In genomic region chr4:174928575-174929253, GRCh38 we compare ENCODE assay signal across 20 cellular contexts. TPM values are rescaled to one million over a fixed set of nuclear protein-coding genes. Genes with fewer than 3 reads are reported as not detected.
DNase-seq lines count a peak whose midpoint lies in the region; ATAC-seq lines count a peak whose summit lies in the region.
"Had no signal": no experiment of that assay in that cellular context is flagged by ENCODE, and none has a peak within 500 bp of the region (broad histone marks: within the 10 kb centered on the region; RNA-seq: fewer than 3 reads in every experiment).

No MANE protein-coding gene starts in this region.

- H3K27ac Mint-ChIP-seq in IgD-negative memory B cell, result peak overlapping the region; percentile 76 to 99 (median 93)
- H3K27ac Mint-ChIP-seq in stimulated activated memory B cell treated with anti-CD40 and anti-IgM and Interleukin-4, amounts not matched to agents 10 μg/mL and 1 μg/mL and 100 μg/mL, for 72 hours, result peak overlapping the region; percentile 85
- H3K27ac Mint-ChIP-seq: CD4-positive, alpha-beta memory T cell; stimulated activated effector memory CD8-positive, alpha-beta T cell treated with anti-CD3 and anti-CD28 coated beads, Interleukin-12 subunit alpha, Interleukin-12 subunit beta, amount 100 ng/mL, for 72 hours had no signal

- no peaks in the 10 kb centered on the region for H3K36me3 Mint-ChIP-seq in IgD-negative memory B cell
- no peaks in the 10 kb centered on the region for H3K36me3 Mint-ChIP-seq in stimulated activated memory B cell treated with anti-CD40 and anti-IgM and Interleukin-4, amounts not matched to agents 10 μg/mL and 1 μg/mL and 100 μg/mL, for 72 hours
- H3K36me3 Mint-ChIP-seq: CD4-positive, alpha-beta memory T cell; stimulated activated effector memory CD8-positive, alpha-beta T cell treated with anti-CD3 and anti-CD28 coated beads, Interleukin-12 subunit alpha, Interleukin-12 subunit beta, amount 100 ng/mL, for 72 hours had no signal

- H3K4me3 Mint-ChIP-seq in IgD-negative memory B cell, result peak overlapping the region in 2 of 4 donors; percentile 74 to 84
- peak overlapping the region; percentile 34 for H3K4me3 Mint-ChIP-seq in stimulated activated memory B cell treated with anti-CD40 and anti-IgM and Interleukin-4, amounts not matched to agents 10 μg/mL and 1 μg/mL and 100 μg/mL, for 72 hours
- H3K4me3 Mint-ChIP-seq: CD4-positive, alpha-beta memory T cell; stimulated activated effector memory CD8-positive, alpha-beta T cell treated with anti-CD3 and anti-CD28 coated beads, Interleukin-12 subunit alpha, Interleukin-12 subunit beta, amount 100 ng/mL, for 72 hours had no signal

- peak; percentile 14 for ATAC-seq in GM19035 (IDR thresholded peaks at IDR 0.05; ENCODE audit: unreplicated experiment)
- peak; percentile 34 for ATAC-seq in HG02623 (IDR thresholded peaks at IDR 0.05; ENCODE audit: unreplicated experiment)
- peak; percentile 65 for ATAC-seq in stimulated activated memory B cell treated with anti-CD40 and anti-IgM and Interleukin-4, amounts not matched to agents 10 μg/mL and 1 μg/mL and 100 μg/mL, for 72 hours
- no peak for ATAC-seq in GM18519 (IDR thresholded peaks at IDR 0.05; ENCODE audit: low FRiP score, unreplicated experiment)

- H3K9me3 Mint-ChIP-seq in IgD-negative memory B cell, result peaks cover 0 to 3% (median 2%) of the 10 kb centered on the region in 3 donors
- H3K9me3 Mint-ChIP-seq in stimulated activated memory B cell treated with anti-CD40 and anti-IgM and Interleukin-4, amounts not matched to agents 10 μg/mL and 1 μg/mL and 100 μg/mL, for 72 hours, result peaks cover 2% of the 10 kb centered on the region
- H3K9me3 Mint-ChIP-seq: stimulated activated effector memory CD8-positive, alpha-beta T cell treated with anti-CD3 and anti-CD28 coated beads, Interleukin-12 subunit alpha, Interleukin-12 subunit beta, amount 100 ng/mL, for 72 hours had no signal

- no peak for DNase-seq in activated CD4-positive, CD25-positive, alpha-beta regulatory T cell (lab: John Stamatoyannopoulos, UW)
- no peak for DNase-seq in H4 (ENCODE audit: low spot score)
- no peak for DNase-seq in SW 1271 (lab: John Stamatoyannopoulos, UW)
- DNase-seq: activated CD4-positive, alpha-beta T cell treated with anti-CD3 and anti-CD28 coated beads, Interleukin-2, amount 50 U/mL, for 48 hours; amygdala; colonic mucosa; NCI-H748 treated with DMSO at 0.1 percent for 48 hours; SIG-M5; sigmoid colon; T1000 had no signal

- no peaks in the 10 kb centered on the region for H3K27me3 Mint-ChIP-seq in IgD-negative memory B cell
- H3K27me3 Mint-ChIP-seq in stimulated activated memory B cell treated with anti-CD40 and anti-IgM and Interleukin-4, amounts not matched to agents 10 μg/mL and 1 μg/mL and 100 μg/mL, for 72 hours, result no peaks in the 10 kb centered on the region
- H3K27me3 Mint-ChIP-seq: CD4-positive, alpha-beta memory T cell had no signal

- H3K4me1 Mint-ChIP-seq in IgD-negative memory B cell, result peaks cover 34 to 67% (median 38%) of the 10 kb centered on the region in 3 donors
- H3K4me1 Mint-ChIP-seq in stimulated activated memory B cell treated with anti-CD40 and anti-IgM and Interleukin-4, amounts not matched to agents 10 μg/mL and 1 μg/mL and 100 μg/mL, for 72 hours, result peaks cover 48% of the 10 kb centered on the region
- H3K4me1 Mint-ChIP-seq: CD4-positive, alpha-beta memory T cell; stimulated activated effector memory CD8-positive, alpha-beta T cell treated with anti-CD3 and anti-CD28 coated beads, Interleukin-12 subunit alpha, Interleukin-12 subunit beta, amount 100 ng/mL, for 72 hours had no signal

RNA-seq across cellular contexts. Expression of gene ADAM29, which starts 10.6 kb away (rescaled TPM):
- polyA plus RNA-seq in IgD-negative memory B cell, result 0.59 TPM
- not detected in 2 replicates for total RNA-seq in H4 (2014; rRNA removed; shearing (Covaris generic))
- total RNA-seq: colonic mucosa, epithelial cell of proximal tubule, sigmoid colon, ureter had no signal
- polyA plus RNA-seq: CD4-positive, alpha-beta memory T cell; keratinocyte; sigmoid colon had no signal
